1 cellular context compared by ENCODE assay signal in the genomic region with DNA sequence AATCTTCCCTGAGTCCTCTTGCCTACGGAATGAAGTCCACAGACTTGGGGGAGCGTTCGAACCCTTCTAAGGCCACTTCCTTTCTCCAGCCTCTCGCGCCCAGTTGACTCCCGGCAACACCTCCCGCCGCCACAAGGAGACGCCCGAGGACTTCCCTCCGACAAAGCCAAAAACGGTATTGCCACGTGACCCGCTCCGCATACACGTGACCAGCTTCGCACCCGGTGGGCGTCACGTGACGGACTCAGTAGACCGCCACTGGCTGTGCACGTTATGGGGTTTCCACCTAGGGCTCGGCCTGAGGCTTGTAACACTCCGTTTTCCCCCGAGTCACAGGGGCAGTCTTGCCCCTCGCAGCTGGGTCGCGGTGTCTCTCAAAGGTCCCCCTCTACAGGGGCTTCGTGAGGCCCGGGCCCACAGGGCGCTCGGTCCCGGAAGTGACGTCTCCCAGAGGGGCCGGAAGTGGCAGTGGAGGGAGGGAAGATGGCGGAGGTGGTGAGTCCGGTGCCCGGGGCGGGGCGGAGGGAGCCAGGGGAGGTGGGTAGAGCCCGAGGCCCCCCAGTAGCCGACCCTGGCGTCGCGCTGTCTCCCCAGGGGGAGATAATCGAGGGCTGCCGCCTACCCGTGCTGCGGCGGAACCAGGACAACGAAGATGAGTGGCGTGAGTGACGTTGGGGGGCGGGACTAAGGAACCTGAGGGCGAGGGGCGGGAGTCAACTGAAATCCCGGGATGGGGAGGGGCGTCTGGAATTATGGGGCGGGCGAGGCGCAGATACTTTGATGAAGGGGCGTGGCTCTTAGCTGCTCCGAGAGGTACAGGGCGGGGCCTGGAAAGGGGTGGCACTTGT.
TF ChIP-seq lines count a peak whose summit lies in the region.

KAT5 (plus strand) TSS at position 468 of the 848 bp plus-strand sequence; CDS start at position 484, 16 bp downstream.

TF ChIP-seq in HepG2, 621 proteins besides CTCF, POLR2A, EP300 and RAD21 (continued from another document and continues in another):
- no peak for TF ChIP-seq HHEX (CRISPR knock-in tag; IDR thresholded peaks at IDR 0.05)
- TF ChIP-seq, protein P1, sequence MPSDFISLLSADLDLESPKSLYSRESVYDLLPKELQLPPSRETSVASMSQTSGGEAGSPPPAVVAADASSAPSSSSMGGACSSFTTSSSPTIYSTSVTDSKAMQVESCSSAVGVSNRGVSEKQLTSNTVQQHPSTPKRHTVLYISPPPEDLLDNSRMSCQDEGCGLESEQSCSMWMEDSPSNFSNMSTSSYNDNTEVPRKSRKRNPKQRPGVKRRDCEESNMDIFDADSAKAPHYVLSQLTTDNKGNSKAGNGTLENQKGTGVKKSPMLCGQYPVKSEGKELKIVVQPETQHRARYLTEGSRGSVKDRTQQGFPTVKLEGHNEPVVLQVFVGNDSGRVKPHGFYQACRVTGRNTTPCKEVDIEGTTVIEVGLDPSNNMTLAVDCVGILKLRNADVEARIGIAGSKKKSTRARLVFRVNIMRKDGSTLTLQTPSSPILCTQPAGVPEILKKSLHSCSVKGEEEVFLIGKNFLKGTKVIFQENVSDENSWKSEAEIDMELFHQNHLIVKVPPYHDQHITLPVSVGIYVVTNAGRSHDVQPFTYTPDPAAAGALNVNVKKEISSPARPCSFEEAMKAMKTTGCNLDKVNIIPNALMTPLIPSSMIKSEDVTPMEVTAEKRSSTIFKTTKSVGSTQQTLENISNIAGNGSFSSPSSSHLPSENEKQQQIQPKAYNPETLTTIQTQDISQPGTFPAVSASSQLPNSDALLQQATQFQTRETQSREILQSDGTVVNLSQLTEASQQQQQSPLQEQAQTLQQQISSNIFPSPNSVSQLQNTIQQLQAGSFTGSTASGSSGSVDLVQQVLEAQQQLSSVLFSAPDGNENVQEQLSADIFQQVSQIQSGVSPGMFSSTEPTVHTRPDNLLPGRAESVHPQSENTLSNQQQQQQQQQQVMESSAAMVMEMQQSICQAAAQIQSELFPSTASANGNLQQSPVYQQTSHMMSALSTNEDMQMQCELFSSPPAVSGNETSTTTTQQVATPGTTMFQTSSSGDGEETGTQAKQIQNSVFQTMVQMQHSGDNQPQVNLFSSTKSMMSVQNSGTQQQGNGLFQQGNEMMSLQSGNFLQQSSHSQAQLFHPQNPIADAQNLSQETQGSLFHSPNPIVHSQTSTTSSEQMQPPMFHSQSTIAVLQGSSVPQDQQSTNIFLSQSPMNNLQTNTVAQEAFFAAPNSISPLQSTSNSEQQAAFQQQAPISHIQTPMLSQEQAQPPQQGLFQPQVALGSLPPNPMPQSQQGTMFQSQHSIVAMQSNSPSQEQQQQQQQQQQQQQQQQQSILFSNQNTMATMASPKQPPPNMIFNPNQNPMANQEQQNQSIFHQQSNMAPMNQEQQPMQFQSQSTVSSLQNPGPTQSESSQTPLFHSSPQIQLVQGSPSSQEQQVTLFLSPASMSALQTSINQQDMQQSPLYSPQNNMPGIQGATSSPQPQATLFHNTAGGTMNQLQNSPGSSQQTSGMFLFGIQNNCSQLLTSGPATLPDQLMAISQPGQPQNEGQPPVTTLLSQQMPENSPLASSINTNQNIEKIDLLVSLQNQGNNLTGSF (CRISPR knock-in tag; IDR thresholded peaks at IDR 0.05) = peak; percentile 79; the same call in 1 of the 2 replicates
- no peak for TF ChIP-seq NPAS2 (CRISPR knock-in tag; IDR thresholded peaks at IDR 0.05; ENCODE audit: borderline replicate concordance)
- TF ChIP-seq, protein P2, sequence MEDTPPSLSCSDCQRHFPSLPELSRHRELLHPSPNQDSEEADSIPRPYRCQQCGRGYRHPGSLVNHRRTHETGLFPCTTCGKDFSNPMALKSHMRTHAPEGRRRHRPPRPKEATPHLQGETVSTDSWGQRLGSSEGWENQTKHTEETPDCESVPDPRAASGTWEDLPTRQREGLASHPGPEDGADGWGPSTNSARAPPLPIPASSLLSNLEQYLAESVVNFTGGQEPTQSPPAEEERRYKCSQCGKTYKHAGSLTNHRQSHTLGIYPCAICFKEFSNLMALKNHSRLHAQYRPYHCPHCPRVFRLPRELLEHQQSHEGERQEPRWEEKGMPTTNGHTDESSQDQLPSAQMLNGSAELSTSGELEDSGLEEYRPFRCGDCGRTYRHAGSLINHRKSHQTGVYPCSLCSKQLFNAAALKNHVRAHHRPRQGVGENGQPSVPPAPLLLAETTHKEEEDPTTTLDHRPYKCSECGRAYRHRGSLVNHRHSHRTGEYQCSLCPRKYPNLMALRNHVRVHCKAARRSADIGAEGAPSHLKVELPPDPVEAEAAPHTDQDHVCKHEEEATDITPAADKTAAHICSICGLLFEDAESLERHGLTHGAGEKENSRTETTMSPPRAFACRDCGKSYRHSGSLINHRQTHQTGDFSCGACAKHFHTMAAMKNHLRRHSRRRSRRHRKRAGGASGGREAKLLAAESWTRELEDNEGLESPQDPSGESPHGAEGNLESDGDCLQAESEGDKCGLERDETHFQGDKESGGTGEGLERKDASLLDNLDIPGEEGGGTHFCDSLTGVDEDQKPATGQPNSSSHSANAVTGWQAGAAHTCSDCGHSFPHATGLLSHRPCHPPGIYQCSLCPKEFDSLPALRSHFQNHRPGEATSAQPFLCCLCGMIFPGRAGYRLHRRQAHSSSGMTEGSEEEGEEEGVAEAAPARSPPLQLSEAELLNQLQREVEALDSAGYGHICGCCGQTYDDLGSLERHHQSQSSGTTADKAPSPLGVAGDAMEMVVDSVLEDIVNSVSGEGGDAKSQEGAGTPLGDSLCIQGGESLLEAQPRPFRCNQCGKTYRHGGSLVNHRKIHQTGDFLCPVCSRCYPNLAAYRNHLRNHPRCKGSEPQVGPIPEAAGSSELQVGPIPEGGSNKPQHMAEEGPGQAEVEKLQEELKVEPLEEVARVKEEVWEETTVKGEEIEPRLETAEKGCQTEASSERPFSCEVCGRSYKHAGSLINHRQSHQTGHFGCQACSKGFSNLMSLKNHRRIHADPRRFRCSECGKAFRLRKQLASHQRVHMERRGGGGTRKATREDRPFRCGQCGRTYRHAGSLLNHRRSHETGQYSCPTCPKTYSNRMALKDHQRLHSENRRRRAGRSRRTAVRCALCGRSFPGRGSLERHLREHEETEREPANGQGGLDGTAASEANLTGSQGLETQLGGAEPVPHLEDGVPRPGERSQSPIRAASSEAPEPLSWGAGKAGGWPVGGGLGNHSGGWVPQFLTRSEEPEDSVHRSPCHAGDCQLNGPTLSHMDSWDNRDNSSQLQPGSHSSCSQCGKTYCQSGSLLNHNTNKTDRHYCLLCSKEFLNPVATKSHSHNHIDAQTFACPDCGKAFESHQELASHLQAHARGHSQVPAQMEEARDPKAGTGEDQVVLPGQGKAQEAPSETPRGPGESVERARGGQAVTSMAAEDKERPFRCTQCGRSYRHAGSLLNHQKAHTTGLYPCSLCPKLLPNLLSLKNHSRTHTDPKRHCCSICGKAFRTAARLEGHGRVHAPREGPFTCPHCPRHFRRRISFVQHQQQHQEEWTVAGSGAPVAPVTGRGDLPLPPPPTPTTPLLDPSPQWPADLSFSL (CRISPR knock-in tag; IDR thresholded peaks at IDR 0.05) = no peak
- TF ChIP-seq KMT2B (CRISPR knock-in tag; IDR thresholded peaks at IDR 0.05) = peak; percentile 76
- peak; percentile 61; the same call in 1 of the 2 replicates for TF ChIP-seq ZNF768 (CRISPR knock-in tag; IDR thresholded peaks at IDR 0.05)
- peak; percentile 98 for TF ChIP-seq ZNF598 (CRISPR knock-in tag; IDR thresholded peaks at IDR 0.05; ENCODE audit: borderline replicate concordance)
- TF ChIP-seq ZNF367 (CRISPR knock-in tag; IDR thresholded peaks at IDR 0.05; ENCODE audit: borderline replicate concordance) = no peak
- TF ChIP-seq ZNF781 (CRISPR knock-in tag; IDR thresholded peaks at IDR 0.05; ENCODE audit: borderline replicate concordance, not compliant biosample characterization) = peak; percentile 93
- TF ChIP-seq TCF7L2 (IDR thresholded peaks at IDR 0.05; ENCODE audit: low read depth, low read length) = no peak
- peak; percentile 89; the same call in 1 of the 2 replicates for TF ChIP-seq ZNF841 (CRISPR knock-in tag; IDR thresholded peaks at IDR 0.05; ENCODE audit: borderline replicate concordance)
- TF ChIP-seq DNMT1 (CRISPR knock-in tag; IDR thresholded peaks at IDR 0.05) = peak; percentile 74; the same call in 1 of the 2 replicates
- TF ChIP-seq MBD4 (IDR thresholded peaks at IDR 0.05; ENCODE audit: borderline replicate concordance, low read length) = no peak
- TF ChIP-seq PREB (CRISPR knock-in tag; IDR thresholded peaks at IDR 0.05) = no peak
- TF ChIP-seq, protein P3, sequence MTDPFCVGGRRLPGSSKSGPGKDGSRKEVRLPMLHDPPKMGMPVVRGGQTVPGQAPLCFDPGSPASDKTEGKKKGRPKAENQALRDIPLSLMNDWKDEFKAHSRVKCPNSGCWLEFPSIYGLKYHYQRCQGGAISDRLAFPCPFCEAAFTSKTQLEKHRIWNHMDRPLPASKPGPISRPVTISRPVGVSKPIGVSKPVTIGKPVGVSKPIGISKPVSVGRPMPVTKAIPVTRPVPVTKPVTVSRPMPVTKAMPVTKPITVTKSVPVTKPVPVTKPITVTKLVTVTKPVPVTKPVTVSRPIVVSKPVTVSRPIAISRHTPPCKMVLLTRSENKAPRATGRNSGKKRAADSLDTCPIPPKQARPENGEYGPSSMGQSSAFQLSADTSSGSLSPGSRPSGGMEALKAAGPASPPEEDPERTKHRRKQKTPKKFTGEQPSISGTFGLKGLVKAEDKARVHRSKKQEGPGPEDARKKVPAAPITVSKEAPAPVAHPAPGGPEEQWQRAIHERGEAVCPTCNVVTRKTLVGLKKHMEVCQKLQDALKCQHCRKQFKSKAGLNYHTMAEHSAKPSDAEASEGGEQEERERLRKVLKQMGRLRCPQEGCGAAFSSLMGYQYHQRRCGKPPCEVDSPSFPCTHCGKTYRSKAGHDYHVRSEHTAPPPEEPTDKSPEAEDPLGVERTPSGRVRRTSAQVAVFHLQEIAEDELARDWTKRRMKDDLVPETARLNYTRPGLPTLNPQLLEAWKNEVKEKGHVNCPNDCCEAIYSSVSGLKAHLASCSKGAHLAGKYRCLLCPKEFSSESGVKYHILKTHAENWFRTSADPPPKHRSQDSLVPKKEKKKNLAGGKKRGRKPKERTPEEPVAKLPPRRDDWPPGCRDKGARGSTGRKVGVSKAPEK (CRISPR knock-in tag; IDR thresholded peaks at IDR 0.05; ENCODE audit: borderline replicate concordance) = no peak
- peak; percentile 94 for TF ChIP-seq ZFY (CRISPR knock-in tag; IDR thresholded peaks at IDR 0.05)
- peak; percentile 67; the same call in 1 of the 2 replicates for TF ChIP-seq ZNF609 (CRISPR knock-in tag; IDR thresholded peaks at IDR 0.05; ENCODE audit: borderline replicate concordance)
- TF ChIP-seq ZNF7 (CRISPR knock-in tag; IDR thresholded peaks at IDR 0.05) = no peak
- TF ChIP-seq ZNF580 (CRISPR knock-in tag; IDR thresholded peaks at IDR 0.05; ENCODE audit: borderline replicate concordance, low read depth) = peak; percentile 85
- peak in 1 of 2 experiments; percentile 92; a peak in 2 of 4 replicates for TF ChIP-seq KLF16 (CRISPR knock-in tag; IDR thresholded peaks at IDR 0.05)
- TF ChIP-seq CEBPB (IDR thresholded peaks at IDR 0.05; ENCODE audit: borderline replicate concordance, low read depth, low read length) = no peak
- TF ChIP-seq, protein P4, sequence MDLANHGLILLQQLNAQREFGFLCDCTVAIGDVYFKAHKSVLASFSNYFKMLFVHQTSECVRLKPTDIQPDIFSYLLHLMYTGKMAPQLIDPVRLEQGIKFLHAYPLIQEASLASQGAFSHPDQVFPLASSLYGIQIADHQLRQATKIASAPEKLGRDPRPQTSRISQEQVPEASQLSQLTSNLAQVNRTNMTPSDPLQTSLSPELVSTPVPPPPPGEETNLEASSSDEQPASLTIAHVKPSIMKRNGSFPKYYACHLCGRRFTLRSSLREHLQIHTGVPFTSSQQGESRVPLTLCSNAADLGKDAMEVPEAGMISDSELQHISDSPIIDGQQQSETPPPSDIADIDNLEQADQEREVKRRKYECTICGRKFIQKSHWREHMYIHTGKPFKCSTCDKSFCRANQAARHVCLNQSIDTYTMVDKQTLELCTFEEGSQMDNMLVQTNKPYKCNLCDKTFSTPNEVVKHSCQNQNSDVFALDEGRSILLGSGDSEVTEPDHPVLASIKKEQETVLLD (CRISPR knock-in tag; IDR thresholded peaks at IDR 0.05; ENCODE audit: low read depth) = peak; percentile 81
- peak; percentile 81; the same call in 1 of the 2 replicates for TF ChIP-seq RXRA (CRISPR knock-in tag; IDR thresholded peaks at IDR 0.05)
- TF ChIP-seq STAT5B (CRISPR knock-in tag; IDR thresholded peaks at IDR 0.05) = no peak
- TF ChIP-seq ZNF772 (CRISPR knock-in tag; IDR thresholded peaks at IDR 0.05) = no peak; the same call in none of the 2 replicates
